9 cellular contexts compared by ENCODE assay signal in the genomic region with DNA sequence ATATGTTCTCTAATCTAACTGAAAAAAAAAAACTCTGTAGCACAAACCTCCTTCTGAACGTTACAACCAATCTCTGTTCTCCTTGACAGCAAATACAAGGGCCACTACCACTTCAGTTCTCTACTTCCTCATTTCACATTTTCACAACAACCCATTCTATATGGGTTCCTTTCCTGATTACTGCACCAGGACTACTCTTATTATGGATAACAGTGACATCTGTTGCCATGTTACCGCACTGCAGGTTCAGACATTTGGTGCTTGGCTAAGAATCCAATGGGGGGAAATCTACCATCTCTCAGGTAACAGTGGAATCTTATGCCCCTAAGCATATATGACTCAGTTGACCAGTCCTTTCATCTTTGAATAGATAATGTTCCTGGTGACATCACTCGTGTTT. TPM values are rescaled to one million over a fixed set of nuclear protein-coding genes. Genes with fewer than 3 reads are reported as not detected.
DNase-seq lines count a peak whose midpoint lies in the region; ATAC-seq and TF ChIP-seq lines count a peak whose summit lies in the region.
"Had no signal": no experiment of that assay in that cellular context is flagged by ENCODE, and none has a peak within 500 bp of the region (broad histone marks: within the 10 kb centered on the region; RNA-seq: fewer than 3 reads in every experiment).

No MANE protein-coding gene starts in this region.

- no peak overlapping the region for H3K27ac Mint-ChIP-seq in WTC11
- H3K27ac Mint-ChIP-seq in osteocyte (ENCODE audit: unreplicated experiment) = no peak overlapping the region

- TF ChIP-seq RAD21 in Ishikawa (IDR thresholded peaks at IDR 0.05; ENCODE audit: low read depth) = 0 out of 2 replicates have a peak, but pooled peaks have one; percentile 38

- H3K9me3 Mint-ChIP-seq in WTC11 (peaks cover 5% of the 10 kb centered on the region), osteocyte (ENCODE audit: unreplicated experiment) (peaks cover 4% of the 10 kb centered on the region)

- H3K4me3 Mint-ChIP-seq in WTC11 (no peak overlapping the region), osteocyte (ENCODE audit: unreplicated experiment) (no peak overlapping the region)

- TF ChIP-seq EP300 in Ishikawa (IDR thresholded peaks at IDR 0.05; ENCODE audit: borderline replicate concordance) = no peak

- H3K27me3 Mint-ChIP-seq in WTC11 (ENCODE audit: low read depth) (peaks cover 25% of the 10 kb centered on the region), osteocyte (ENCODE audit: unreplicated experiment) (peaks cover 8% of the 10 kb centered on the region)

- H3K36me3 Mint-ChIP-seq in WTC11 = peaks cover 3% of the 10 kb centered on the region; the same call in 1 of the 2 replicates
- no peaks in the 10 kb centered on the region for H3K36me3 Mint-ChIP-seq in osteocyte (ENCODE audit: unreplicated experiment)

- TF ChIP-seq CTCF in WTC11 (IDR thresholded peaks at IDR 0.05) = no peak
- no peak for TF ChIP-seq CTCF in osteocyte (IDR thresholded peaks at IDR 0.05)

- CTCF ChIA-PET in WTC11 (lab: Charles Lee) = no interaction called here

- peak; percentile 80 for ATAC-seq in WTC11
- ATAC-seq in HG02884 (IDR thresholded peaks at IDR 0.05; ENCODE audit: unreplicated experiment) = no peak

- peak; percentile 11 for DNase-seq in DMS79 treated with DMSO at 0.1 percent for 48 hours (lab: John Stamatoyannopoulos, UW)
- DNase-seq in DMS79 (lab: John Stamatoyannopoulos, UW) = no peak
- peak; percentile 25 for DNase-seq in WTC11 (ENCODE audit: low spot score)
- peak; percentile 8 to 36 for DNase-seq in lung microvascular endothelial cell (ENCODE audit: low read depth in 2 of 2)
- no peak for DNase-seq in osteocyte (ENCODE audit: extremely low spot score, unreplicated experiment)
- no peak for DNase-seq in NCI-H2029 (lab: John Stamatoyannopoulos, UW)

- H3K4me1 Mint-ChIP-seq in WTC11 (no peaks in the 10 kb centered on the region), osteocyte (ENCODE audit: unreplicated experiment) (no peaks in the 10 kb centered on the region)

- POLR2A ChIA-PET in WTC11 (lab: Charles Lee) = no interaction called here

TF ChIP-seq in Ishikawa, 13 proteins besides CTCF, POLR2A, EP300 and RAD21:
- TF ChIP-seq, protein P1, sequence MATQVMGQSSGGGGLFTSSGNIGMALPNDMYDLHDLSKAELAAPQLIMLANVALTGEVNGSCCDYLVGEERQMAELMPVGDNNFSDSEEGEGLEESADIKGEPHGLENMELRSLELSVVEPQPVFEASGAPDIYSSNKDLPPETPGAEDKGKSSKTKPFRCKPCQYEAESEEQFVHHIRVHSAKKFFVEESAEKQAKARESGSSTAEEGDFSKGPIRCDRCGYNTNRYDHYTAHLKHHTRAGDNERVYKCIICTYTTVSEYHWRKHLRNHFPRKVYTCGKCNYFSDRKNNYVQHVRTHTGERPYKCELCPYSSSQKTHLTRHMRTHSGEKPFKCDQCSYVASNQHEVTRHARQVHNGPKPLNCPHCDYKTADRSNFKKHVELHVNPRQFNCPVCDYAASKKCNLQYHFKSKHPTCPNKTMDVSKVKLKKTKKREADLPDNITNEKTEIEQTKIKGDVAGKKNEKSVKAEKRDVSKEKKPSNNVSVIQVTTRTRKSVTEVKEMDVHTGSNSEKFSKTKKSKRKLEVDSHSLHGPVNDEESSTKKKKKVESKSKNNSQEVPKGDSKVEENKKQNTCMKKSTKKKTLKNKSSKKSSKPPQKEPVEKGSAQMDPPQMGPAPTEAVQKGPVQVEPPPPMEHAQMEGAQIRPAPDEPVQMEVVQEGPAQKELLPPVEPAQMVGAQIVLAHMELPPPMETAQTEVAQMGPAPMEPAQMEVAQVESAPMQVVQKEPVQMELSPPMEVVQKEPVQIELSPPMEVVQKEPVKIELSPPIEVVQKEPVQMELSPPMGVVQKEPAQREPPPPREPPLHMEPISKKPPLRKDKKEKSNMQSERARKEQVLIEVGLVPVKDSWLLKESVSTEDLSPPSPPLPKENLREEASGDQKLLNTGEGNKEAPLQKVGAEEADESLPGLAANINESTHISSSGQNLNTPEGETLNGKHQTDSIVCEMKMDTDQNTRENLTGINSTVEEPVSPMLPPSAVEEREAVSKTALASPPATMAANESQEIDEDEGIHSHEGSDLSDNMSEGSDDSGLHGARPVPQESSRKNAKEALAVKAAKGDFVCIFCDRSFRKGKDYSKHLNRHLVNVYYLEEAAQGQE (IDR thresholded peaks at IDR 0.05; ENCODE audit: low read depth) = no peak
- no peak for TF ChIP-seq YY1 (IDR thresholded peaks at IDR 0.05; ENCODE audit: low read depth)
- no peak for TF ChIP-seq EGR1 (IDR thresholded peaks at IDR 0.05)

TF ChIP-seq in WTC11, 78 proteins besides CTCF, POLR2A, EP300 and RAD21 (continues in another document):
- TF ChIP-seq, protein P2, sequence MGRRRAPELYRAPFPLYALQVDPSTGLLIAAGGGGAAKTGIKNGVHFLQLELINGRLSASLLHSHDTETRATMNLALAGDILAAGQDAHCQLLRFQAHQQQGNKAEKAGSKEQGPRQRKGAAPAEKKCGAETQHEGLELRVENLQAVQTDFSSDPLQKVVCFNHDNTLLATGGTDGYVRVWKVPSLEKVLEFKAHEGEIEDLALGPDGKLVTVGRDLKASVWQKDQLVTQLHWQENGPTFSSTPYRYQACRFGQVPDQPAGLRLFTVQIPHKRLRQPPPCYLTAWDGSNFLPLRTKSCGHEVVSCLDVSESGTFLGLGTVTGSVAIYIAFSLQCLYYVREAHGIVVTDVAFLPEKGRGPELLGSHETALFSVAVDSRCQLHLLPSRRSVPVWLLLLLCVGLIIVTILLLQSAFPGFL (CRISPR knock-in tag; IDR thresholded peaks at IDR 0.05; ENCODE audit: borderline replicate concordance) = no peak
- TF ChIP-seq MXD4 (CRISPR knock-in tag; IDR thresholded peaks at IDR 0.05; ENCODE audit: borderline replicate concordance) (no peak), SOX15 (CRISPR knock-in tag; IDR thresholded peaks at IDR 0.05) (no peak), ESRRA (CRISPR knock-in tag; IDR thresholded peaks at IDR 0.05; ENCODE audit: borderline replicate concordance) (no peak), SP1 (CRISPR knock-in tag; conservative IDR thresholded peaks at IDR 0.05) (no peak), RELA (CRISPR knock-in tag; IDR thresholded peaks at IDR 0.05; ENCODE audit: borderline replicate concordance) (no peak), ZNF416 (CRISPR knock-in tag; IDR thresholded peaks at IDR 0.05) (no peak), HMGXB4 (CRISPR knock-in tag; IDR thresholded peaks at IDR 0.05) (no peak), CREB1 (CRISPR knock-in tag; IDR thresholded peaks at IDR 0.05) (no peak), FOXP1 (CRISPR knock-in tag; IDR thresholded peaks at IDR 0.05; ENCODE audit: borderline replicate concordance) (no peak)
- TF ChIP-seq, protein P3, sequence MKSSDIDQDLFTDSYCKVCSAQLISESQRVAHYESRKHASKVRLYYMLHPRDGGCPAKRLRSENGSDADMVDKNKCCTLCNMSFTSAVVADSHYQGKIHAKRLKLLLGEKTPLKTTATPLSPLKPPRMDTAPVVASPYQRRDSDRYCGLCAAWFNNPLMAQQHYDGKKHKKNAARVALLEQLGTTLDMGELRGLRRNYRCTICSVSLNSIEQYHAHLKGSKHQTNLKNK (CRISPR knock-in tag; IDR thresholded peaks at IDR 0.05) = no peak
- TF ChIP-seq, protein P4, sequence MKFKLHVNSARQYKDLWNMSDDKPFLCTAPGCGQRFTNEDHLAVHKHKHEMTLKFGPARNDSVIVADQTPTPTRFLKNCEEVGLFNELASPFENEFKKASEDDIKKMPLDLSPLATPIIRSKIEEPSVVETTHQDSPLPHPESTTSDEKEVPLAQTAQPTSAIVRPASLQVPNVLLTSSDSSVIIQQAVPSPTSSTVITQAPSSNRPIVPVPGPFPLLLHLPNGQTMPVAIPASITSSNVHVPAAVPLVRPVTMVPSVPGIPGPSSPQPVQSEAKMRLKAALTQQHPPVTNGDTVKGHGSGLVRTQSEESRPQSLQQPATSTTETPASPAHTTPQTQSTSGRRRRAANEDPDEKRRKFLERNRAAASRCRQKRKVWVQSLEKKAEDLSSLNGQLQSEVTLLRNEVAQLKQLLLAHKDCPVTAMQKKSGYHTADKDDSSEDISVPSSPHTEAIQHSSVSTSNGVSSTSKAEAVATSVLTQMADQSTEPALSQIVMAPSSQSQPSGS (CRISPR knock-in tag; IDR thresholded peaks at IDR 0.05; ENCODE audit: borderline replicate concordance, low read depth) = no peak

RNA-seq across cellular contexts. Expression of gene FPR3, which starts 11.6 kb away (rescaled TPM):
- total RNA-seq in WTC11 (2021) (not detected in 3 replicates), lung microvascular endothelial cell (under 0.01 TPM in 2 replicates), osteocyte (not detected in 2 replicates)
- total RNA-seq: endothelial cell of umbilical vein had no signal

RNA-seq across cellular contexts. Expression of gene FPR2, which starts 22.4 kb away (rescaled TPM):
- total RNA-seq in WTC11 (2021) (0.30 to 0.71 TPM (median 0.31 TPM) in 3 replicates), lung microvascular endothelial cell (not detected in 2 replicates), osteocyte (not detected in 2 replicates)
- total RNA-seq: endothelial cell of umbilical vein had no signal

RNA-seq across cellular contexts. Expression of gene FPR1, which starts 31.7 kb away (rescaled TPM):
- 0.72 TPM in 1 of 3 replicates, not detected in the others for total RNA-seq in WTC11 (2021)
- total RNA-seq in lung microvascular endothelial cell = not detected in 2 replicates
- not detected in 2 replicates for total RNA-seq in osteocyte
- total RNA-seq: endothelial cell of umbilical vein had no signal

RNA-seq across cellular contexts. Expression of gene HAS1, which starts 59.6 kb away (rescaled TPM):
- total RNA-seq in WTC11 (2021) (0.73 to 1.0 TPM (median 1.0 TPM) in 3 replicates), lung microvascular endothelial cell (0.20 and 0.22 TPM in 2 replicates), osteocyte (not detected in 2 replicates)
- total RNA-seq: endothelial cell of umbilical vein had no signal

Comparison
In these comparisons a context has a peak if more than half of its experiments do, and no peak if none do; other contexts are left out.
1. DNase-seq: peak in DMS79 treated with DMSO at 0.1 percent for 48 hours (single experiment), WTC11 (single experiment) and lung microvascular endothelial cell (2 of 2); none in DMS79 (single experiment), osteocyte (single experiment) and NCI-H2029 (single experiment).